ENCODE assay signal across 10 cellular contexts in the genomic region with DNA sequence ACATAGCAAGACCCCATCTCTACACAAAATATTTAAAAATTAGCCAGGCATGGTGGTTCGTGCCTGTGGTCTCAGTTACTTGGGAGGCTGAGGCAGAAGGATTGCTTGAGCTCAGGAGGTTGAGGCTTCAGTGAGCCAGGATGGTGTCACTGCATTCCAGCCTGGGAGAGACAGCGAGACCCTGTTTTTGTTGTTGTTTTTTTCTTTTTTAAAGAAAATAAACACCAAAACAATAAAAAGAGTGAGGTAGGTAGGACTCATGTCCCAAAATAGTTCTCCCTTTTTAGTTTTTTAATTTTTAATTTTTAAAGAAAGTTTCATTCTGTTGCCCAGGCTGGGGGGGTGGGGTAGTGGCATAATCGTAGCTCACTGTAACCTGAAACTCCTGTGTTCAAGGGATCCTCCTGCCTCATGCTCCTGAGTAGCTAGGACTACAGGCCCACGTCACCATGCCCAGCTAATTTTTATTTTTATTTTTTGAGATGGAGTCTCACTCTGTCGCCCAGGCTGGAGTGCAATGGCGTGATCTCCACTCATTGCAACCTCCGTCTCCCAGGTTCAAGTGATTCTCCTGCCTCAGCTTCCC. TPM values are rescaled to one million over a fixed set of nuclear protein-coding genes. Genes with fewer than 3 reads are reported as not detected.
DNase-seq lines count a peak whose midpoint lies in the region; ATAC-seq and TF ChIP-seq lines count a peak whose summit lies in the region.
"Had no signal": no experiment of that assay in that cellular context is flagged by ENCODE, and none has a peak within 500 bp of the region (broad histone marks: within the 10 kb centered on the region; RNA-seq: fewer than 3 reads in every experiment).

No MANE protein-coding gene starts in this region.

- H3K27me3 ChIP-seq in KMS-11 (ENCODE audit: insufficient read depth, low read depth) (no peaks in the 10 kb centered on the region), parathyroid adenoma (ENCODE audit: control insufficient read depth, insufficient read depth, low read length) (no peaks in the 10 kb centered on the region), A673 (replicated peaks; ENCODE audit: insufficient read depth, low read depth, low read length, poor library complexity) (no peaks in the 10 kb centered on the region)
- H3K27me3 ChIP-seq: neural progenitor cell had no signal

- no peak for ATAC-seq in GM18502 (IDR thresholded peaks at IDR 0.05; ENCODE audit: poor library complexity, unreplicated experiment)

- peak overlapping the region in 1 of 2 donors; percentile 78 for H3K4me3 Mint-ChIP-seq in CD14-positive monocyte
- H3K4me3 Mint-ChIP-seq: neural progenitor cell had no signal

- H3K27me3 Mint-ChIP-seq in CD14-positive monocyte (ENCODE audit: low read depth in 3 of 3): peaks cover 0 to 4% (median 3%) of the 10 kb centered on the region in 3 donors

- peaks cover 44% of the 10 kb centered on the region for H3K4me1 Mint-ChIP-seq in CD14-positive monocyte

- intact Hi-C loops in CD14-positive monocyte (cut with micrococcal nuclease): loop anchor here in 1 of 2 donors (5.0 kb wide), 1 partner anchor 34 kb away; no protein-coding TSS in a partner anchor
- intact Hi-C loops in A673 (cut with micrococcal nuclease; ENCODE audit: unreplicated experiment): no loop called here

- no peak overlapping the region for H2AFZ ChIP-seq in KMS-11 (ENCODE audit: low read depth)
- H2AFZ ChIP-seq in parathyroid adenoma: no peak overlapping the region
- H2AFZ ChIP-seq: neural progenitor cell had no signal

- no peak for DNase-seq in CD14-positive monocyte (ENCODE audit: low spot score)
- no peak for DNase-seq in coronary artery (ENCODE audit: low spot score)
- DNase-seq in HuH-7.5 (ENCODE audit: low spot score): no peak
- no peak for DNase-seq in HUDEP-2 (lab: John Stamatoyannopoulos, UW; ENCODE audit: unreplicated experiment in 76 of 76)
- DNase-seq in A673 (ENCODE audit: low spot score): no peak
- DNase-seq: aorta had no signal

- H3K4me2 ChIP-seq in KMS-11 (peak overlapping the region; percentile 91; the same call in 1 of the 2 replicates), parathyroid adenoma (ENCODE audit: low read length) (no peak overlapping the region)
- H3K4me2 ChIP-seq: neural progenitor cell had no signal

- POLR2A ChIA-PET in A673 (lab: Charles Lee; ENCODE audit: low non-redundant PET): no interaction called here

- H3K9ac ChIP-seq in KMS-11 (peak overlapping the region; percentile 68; the same call in 1 of the 2 replicates), parathyroid adenoma (no peak overlapping the region)
- H3K9ac ChIP-seq: neural progenitor cell had no signal

- H3K27ac ChIP-seq in KMS-11 (peak overlapping the region; percentile 91; the same call in 1 of the 2 replicates), coronary artery (peak overlapping the region; percentile 93 to 99), parathyroid adenoma (peak overlapping the region; percentile 97), A673 (ENCODE audit: low read depth, low read length, poor library complexity, severe bottlenecking) (no peak overlapping the region)
- H3K27ac ChIP-seq: neural progenitor cell had no signal

- no peaks in the 10 kb centered on the region for H3K9me3 Mint-ChIP-seq in CD14-positive monocyte
- H3K9me3 Mint-ChIP-seq: neural progenitor cell had no signal

- no peaks in the 10 kb centered on the region for H4K20me1 ChIP-seq in KMS-11 (ENCODE audit: insufficient read depth)

- H3K79me2 ChIP-seq in KMS-11 (ENCODE audit: insufficient read depth, low read depth): peaks cover 24% of the 10 kb centered on the region
- peaks cover 20% of the 10 kb centered on the region for H3K79me2 ChIP-seq in parathyroid adenoma

- H3K4me3 ChIP-seq in KMS-11 (IDR thresholded peaks at IDR 0.05; ENCODE audit: insufficient read depth, low read depth, low read length) (no peak overlapping the region), coronary artery (no peak overlapping the region), parathyroid adenoma (ENCODE audit: low read depth, low read length) (no peak overlapping the region), A673 (ENCODE audit: low read depth, low read length, poor library complexity, severe bottlenecking) (no peak overlapping the region)
- H3K4me3 ChIP-seq: neural progenitor cell had no signal

- CTCF ChIA-PET in A673 (lab: Charles Lee): no interaction called here

- H3K9me3 ChIP-seq in parathyroid adenoma (ENCODE audit: control insufficient read depth, low read length) (no peaks in the 10 kb centered on the region), A673 (ENCODE audit: low read depth, low read length, poor library complexity, severe bottlenecking) (no peaks in the 10 kb centered on the region)

- peaks cover 0 to 4% of the 10 kb centered on the region in 2 donors for H3K36me3 Mint-ChIP-seq in CD14-positive monocyte
- H3K36me3 Mint-ChIP-seq: neural progenitor cell had no signal

- H3K4me1 ChIP-seq in KMS-11 (ENCODE audit: low read depth, poor library complexity, severe bottlenecking) (peaks cover 79% of the 10 kb centered on the region), parathyroid adenoma (peaks cover 8% of the 10 kb centered on the region), A673 (ENCODE audit: insufficient read depth, low read length, poor library complexity, severe bottlenecking) (peaks cover 17% of the 10 kb centered on the region)

- H3K36me3 ChIP-seq in KMS-11 (ENCODE audit: insufficient read depth) (no peaks in the 10 kb centered on the region), parathyroid adenoma (ENCODE audit: control insufficient read depth, insufficient read depth, low read length) (no peaks in the 10 kb centered on the region), A673 (ENCODE audit: insufficient read depth, low read length, poor library complexity, severe bottlenecking) (no peaks in the 10 kb centered on the region)
- H3K36me3 ChIP-seq: neural progenitor cell had no signal

- BruUV-seq in A673 (replicated peaks; lab: Mats Ljungman, UMichigan): no TSS peak

- TF ChIP-seq CTCF in CD14-positive monocyte (IDR thresholded peaks at IDR 0.05): no peak
- TF ChIP-seq CTCF in KMS-11 (conservative IDR thresholded peaks at IDR 0.05; ENCODE audit: low read depth, low read length): no peak
- no peak for TF ChIP-seq CTCF in coronary artery (IDR thresholded peaks at IDR 0.05)
- no peak for TF ChIP-seq CTCF in parathyroid adenoma (IDR thresholded peaks at IDR 0.05)
- TF ChIP-seq CTCF in A673 (conservative IDR thresholded peaks at IDR 0.05; ENCODE audit: low read depth, low read length): no peak

- H3K27ac Mint-ChIP-seq in CD14-positive monocyte: peak overlapping the region in 6 of 7 donors; percentile 95 to 98 (median 96)
- H3K27ac Mint-ChIP-seq: neural progenitor cell had no signal

RNA-seq across cellular contexts. Expression of a gene that starts 25.5 kb away (rescaled TPM):
- 100 to 1,000 TPM; 263 to 554 TPM for polyA plus RNA-seq in CD14-positive monocyte
- 4,586 and 4,701 TPM in 2 replicates for total RNA-seq in A673 (2021)

RNA-seq across cellular contexts. Expression of a gene that starts 50.8 kb away (rescaled TPM):
- polyA plus RNA-seq in CD14-positive monocyte: 1 to 10 TPM in 1 of 2 donors, under 1 TPM in 1; 0.90 to 1.3 TPM
- total RNA-seq in A673 (2021): 196 and 211 TPM in 2 replicates

RNA-seq across cellular contexts. Expression of a gene that starts 51.5 kb away (rescaled TPM):
- 10 to 100 TPM; 18.6 to 29.7 TPM for polyA plus RNA-seq in CD14-positive monocyte
- 90.6 and 95.7 TPM in 2 replicates for total RNA-seq in A673 (2021)
